In genomic region chr18:28013064-28013463, GRCh38 we compare ENCODE assay signal across 12 cellular contexts.
A peak's percentile ranks its signal among the peaks of the same experiment; 100 is the strongest.
DNase-seq lines count a peak whose midpoint lies in the region; ATAC-seq and TF ChIP-seq lines count a peak whose summit lies in the region.
"Had no signal": no experiment of that assay in that cellular context is flagged by ENCODE, and none has a peak within 500 bp of the region (broad histone marks: within the 10 kb centered on the region; RNA-seq: fewer than 3 reads in every experiment).

No MANE protein-coding gene starts in this region.

- H3K4me2 ChIP-seq in GM23248 (ENCODE audit: unreplicated experiment) = peak overlapping the region; percentile 27

- H3K36me3 Mint-ChIP-seq in glutamatergic neuron (ENCODE audit: unreplicated experiment) = no peaks in the 10 kb centered on the region

- TF ChIP-seq CTCF in WI38 (IDR thresholded peaks at IDR 0.05; ENCODE audit: low read depth, low read length) (peak; percentile 12; the same call in 1 of the 2 replicates), glutamatergic neuron (IDR thresholded peaks at IDR 0.05; ENCODE audit: partially characterized antibody, unreplicated experiment) (peak; percentile 57)

- H2AFZ ChIP-seq in GM23248 = no peak overlapping the region

- H3K4me1 Mint-ChIP-seq in glutamatergic neuron (ENCODE audit: low read depth, unreplicated experiment) = peaks cover 10% of the 10 kb centered on the region

- no peak for ATAC-seq in HG03521 (IDR thresholded peaks at IDR 0.05; ENCODE audit: unreplicated experiment)

- peaks cover 46% of the 10 kb centered on the region; the same call in 1 of the 2 replicates for H3F3A ChIP-seq in GM23248 (ENCODE audit: insufficient read depth)

- peaks cover 2% of the 10 kb centered on the region for H3K27me3 Mint-ChIP-seq in glutamatergic neuron (ENCODE audit: unreplicated experiment)

- in situ Hi-C loops in ACHN (cut with HindIII; ENCODE audit: low pct_ligation_motif_present, low pct_unique_long_range_greater_than_20kb, low sequenced_read_pairs) = no loop called here
- in situ Hi-C loops in GM23248 (cut with MboI) = no loop called here

- H3K27ac Mint-ChIP-seq in glutamatergic neuron (ENCODE audit: unreplicated experiment) = no peak overlapping the region

- H3K9me2 ChIP-seq in GM23248 (ENCODE audit: insufficient read depth) = no peaks in the 10 kb centered on the region

- H3K9me3 ChIP-seq in GM23248 (ENCODE audit: low read depth) = no peaks in the 10 kb centered on the region
- H3K9me3 ChIP-seq: tibial nerve had no signal

- no peak overlapping the region for H3K4me3 Mint-ChIP-seq in glutamatergic neuron (ENCODE audit: unreplicated experiment)

- H3K4me1 ChIP-seq in GM23248 (ENCODE audit: insufficient read depth) = peaks cover 38% of the 10 kb centered on the region
- H3K4me1 ChIP-seq: tibial nerve had no signal

- DNase-seq in ACHN (peak; percentile 41), GM23248 (peak; percentile 58), glutamatergic neuron (no peak), DMS79 (lab: John Stamatoyannopoulos, UW) (no peak), OCI-M1 (lab: John Stamatoyannopoulos, UW) (no peak)
- DNase-seq in activated effector memory CD4-positive, alpha-beta T cell treated with Interleukin-2 at 50 U/mL for 16 hours = no peak
- DNase-seq: activated CD4-positive, CD25-positive, alpha-beta regulatory T cell treated with anti-CD3 and anti-CD28 coated beads, Interleukin-2, amount 50 U/mL, for 72 hours; activated naive CD4-positive, alpha-beta T cell treated with anti-CD3 and anti-CD28 coated beads, Interleukin-2, amount 50 U/mL, for 16 hours; erythroblast had no signal

- H3K36me3 ChIP-seq in GM23248 (ENCODE audit: low read depth) = peaks cover 14% of the 10 kb centered on the region
- H3K36me3 ChIP-seq: tibial nerve had no signal

- peaks cover 3% of the 10 kb centered on the region for H3K9me3 Mint-ChIP-seq in glutamatergic neuron (ENCODE audit: unreplicated experiment)

- H4K20me1 ChIP-seq in GM23248 (ENCODE audit: insufficient read depth) = no peaks in the 10 kb centered on the region

- no peak overlapping the region for H3K9ac ChIP-seq in GM23248

- no peaks in the 10 kb centered on the region for H3K27me3 ChIP-seq in GM23248 (replicated peaks; ENCODE audit: insufficient read depth)
- H3K27me3 ChIP-seq: tibial nerve had no signal

- H3K4me3 ChIP-seq in GM23248 = no peak overlapping the region
- no peak overlapping the region for H3K4me3 ChIP-seq in WI38 (ENCODE audit: low read depth, low read length)
- H3K4me3 ChIP-seq: tibial nerve had no signal

- H3K27ac ChIP-seq in GM23248 = 0 out of 2 replicates have a peak overlapping the region, but pooled peaks have one; percentile 8
- H3K27ac ChIP-seq: tibial nerve had no signal

- 16 to 17% methylated on average over 1 of the region's 1 CpG for WGBS in GM23248 (ENCODE audit: low coverage in 1 of 2, low lambda C conversion rate in 2 of 2, missing lambda C conversion rate in 2 of 2), 2 experiments

- H3K79me2 ChIP-seq in GM23248 (ENCODE audit: insufficient read depth) = peaks cover 29% of the 10 kb centered on the region

Comparison
In these comparisons a context has a peak if more than half of its experiments do, and no peak if none do; other contexts are left out.
1. DNase-seq: peak in ACHN (single experiment) and GM23248 (single experiment); none in glutamatergic neuron (single experiment), DMS79 (single experiment), OCI-M1 (single experiment) and activated effector memory CD4-positive, alpha-beta T cell treated with Interleukin-2 at 50 U/mL for 16 hours (single experiment).